ENCODE assay signal across 13 cellular contexts in genomic region chr1:39115271-39116110, GRCh38.
DNase-seq lines count a peak whose midpoint lies in the region; TF ChIP-seq lines count a peak whose summit lies in the region.
"Had no signal": no experiment of that assay in that cellular context is flagged by ENCODE, and none has a peak within 500 bp of the region (broad histone marks: within the 10 kb centered on the region; RNA-seq: fewer than 3 reads in every experiment).

No MANE protein-coding gene starts in this region.

- TF ChIP-seq CTCF in MCF 10A (IDR thresholded peaks at IDR 0.05; ENCODE audit: unreplicated experiment) = no peak
- TF ChIP-seq CTCF in breast epithelium (IDR thresholded peaks at IDR 0.05) = no peak
- TF ChIP-seq CTCF in RWPE1 (conservative IDR thresholded peaks at IDR 0.05; ENCODE audit: low read depth) = no peak
- TF ChIP-seq CTCF in suprapubic skin (IDR thresholded peaks at IDR 0.05) = no peak

- no peaks in the 10 kb centered on the region for H3K36me3 ChIP-seq in breast epithelium
- no peaks in the 10 kb centered on the region for H3K36me3 ChIP-seq in suprapubic skin

- no TSS peak for BruUV-seq in MCF 10A (replicated peaks; lab: Mats Ljungman, UMichigan)

- H3K4me1 Mint-ChIP-seq in MCF 10A (ENCODE audit: insufficient read depth, unreplicated experiment) = peaks cover 13% of the 10 kb centered on the region

- CTCF ChIA-PET in MCF 10A (lab: Yijun Ruan, JAX) (interaction anchor here (0.7 to 2.2 kb wide), 2 partner anchors 17 to 76 kb away, joined by 3 to 7 read pairs; no protein-coding TSS in a partner anchor), RWPE1 (lab: Yijun Ruan, JAX) (interaction anchor here (0.8 to 1.0 kb wide), 2 partner anchors 9 to 30 kb away, joined by 3 read pairs; no protein-coding TSS in a partner anchor)

- TF ChIP-seq EP300 in suprapubic skin (IDR thresholded peaks at IDR 0.05) = no peak

- POLR2A ChIA-PET in MCF 10A (lab: Yijun Ruan, JAX) (interaction anchor here (2.2 to 14.3 kb wide), 5 partner anchors 9 to 73 kb away, joined by 15 to 427 read pairs (median 24); no protein-coding TSS in a partner anchor), RWPE1 (lab: Yijun Ruan, JAX; ENCODE audit: low non-redundant PET) (no interaction called here)

- H3K27ac ChIP-seq in breast epithelium = peak overlapping the region in 1 of 2 donors; percentile 19
- no peak overlapping the region for H3K27ac ChIP-seq in RWPE1
- H3K27ac ChIP-seq in suprapubic skin = peak overlapping the region; percentile 14

- no peaks in the 10 kb centered on the region for H3K9me3 ChIP-seq in breast epithelium
- H3K9me3 ChIP-seq in suprapubic skin = no peaks in the 10 kb centered on the region

- no peaks in the 10 kb centered on the region for H3K27me3 ChIP-seq in breast epithelium
- no peaks in the 10 kb centered on the region for H3K27me3 ChIP-seq in suprapubic skin

- no peak overlapping the region for H3K4me3 Mint-ChIP-seq in MCF 10A (ENCODE audit: unreplicated experiment)
- H3K4me3 Mint-ChIP-seq: activated naive CD8-positive, alpha-beta T cell; CD8-positive, alpha-beta T cell; neural crest cell; WTC11 had no signal

- H3K36me3 Mint-ChIP-seq in MCF 10A (ENCODE audit: insufficient read depth, unreplicated experiment) = no peaks in the 10 kb centered on the region
- H3K36me3 Mint-ChIP-seq: CD8-positive, alpha-beta T cell had no signal

- no peaks in the 10 kb centered on the region for H3K9me3 Mint-ChIP-seq in MCF 10A (ENCODE audit: unreplicated experiment)
- H3K9me3 Mint-ChIP-seq: CD8-positive, alpha-beta T cell; neural crest cell; WTC11 had no signal

- H3K4me1 ChIP-seq in breast epithelium (peaks cover 3 to 25% of the 10 kb centered on the region in 2 donors), suprapubic skin (peaks cover 76% of the 10 kb centered on the region)

- no peak for TF ChIP-seq POLR2A in breast epithelium (IDR thresholded peaks at IDR 0.05)
- no peak for TF ChIP-seq POLR2A in suprapubic skin (IDR thresholded peaks at IDR 0.05)

- H3K27me3 Mint-ChIP-seq in MCF 10A (ENCODE audit: insufficient read depth, unreplicated experiment) = no peaks in the 10 kb centered on the region

- 68% methylated on average over 4 of the region's 4 CpGs for WGBS in suprapubic skin

- peak; percentile 61 for DNase-seq in MCF 10A (ENCODE audit: unreplicated experiment)
- DNase-seq in breast epithelium (ENCODE audit: low spot score in 2 of 2) = no peak
- DNase-seq in RWPE1 (ENCODE audit: low spot score) = peak; percentile 31
- DNase-seq in iris pigment epithelial cell (ENCODE audit: low read depth) = peak; percentile 84
- DNase-seq in suprapubic skin (ENCODE audit: low spot score in 2 of 2) = no peak
- DNase-seq in NCI-H1436 (lab: John Stamatoyannopoulos, UW) = no peak
- no peak for DNase-seq in anterior cingulate cortex (lab: John Stamatoyannopoulos, UW)
- no peak for DNase-seq in NCI-H82 treated with DMSO at 0.1 percent for 48 hours (lab: John Stamatoyannopoulos, UW; ENCODE audit: unreplicated experiment)
- DNase-seq: CD8-positive, alpha-beta T cell; NCI-H1417 had no signal

- H3K4me3 ChIP-seq in breast epithelium = no peak overlapping the region
- no peak overlapping the region for H3K4me3 ChIP-seq in suprapubic skin

- H3K27ac Mint-ChIP-seq in MCF 10A (ENCODE audit: low read depth, unreplicated experiment) = no peak overlapping the region
- H3K27ac Mint-ChIP-seq: activated naive CD8-positive, alpha-beta T cell; CD8-positive, alpha-beta T cell; WTC11 had no signal

- intact Hi-C loops in MCF 10A (cut with micrococcal nuclease) (no loop called here), breast epithelium (cut with DNase I; ENCODE audit: low total_unique reads) (no loop called here)

Comparison
In these comparisons a context has a peak if more than half of its experiments do, and no peak if none do; other contexts are left out.
1. DNase-seq: peak in MCF 10A (single experiment), RWPE1 (single experiment) and iris pigment epithelial cell (single experiment); none in breast epithelium (0 of 2), suprapubic skin (0 of 2), NCI-H1436 (single experiment), anterior cingulate cortex (0 of 58) and NCI-H82 treated with DMSO at 0.1 percent for 48 hours (single experiment).